In the genomic region with DNA sequence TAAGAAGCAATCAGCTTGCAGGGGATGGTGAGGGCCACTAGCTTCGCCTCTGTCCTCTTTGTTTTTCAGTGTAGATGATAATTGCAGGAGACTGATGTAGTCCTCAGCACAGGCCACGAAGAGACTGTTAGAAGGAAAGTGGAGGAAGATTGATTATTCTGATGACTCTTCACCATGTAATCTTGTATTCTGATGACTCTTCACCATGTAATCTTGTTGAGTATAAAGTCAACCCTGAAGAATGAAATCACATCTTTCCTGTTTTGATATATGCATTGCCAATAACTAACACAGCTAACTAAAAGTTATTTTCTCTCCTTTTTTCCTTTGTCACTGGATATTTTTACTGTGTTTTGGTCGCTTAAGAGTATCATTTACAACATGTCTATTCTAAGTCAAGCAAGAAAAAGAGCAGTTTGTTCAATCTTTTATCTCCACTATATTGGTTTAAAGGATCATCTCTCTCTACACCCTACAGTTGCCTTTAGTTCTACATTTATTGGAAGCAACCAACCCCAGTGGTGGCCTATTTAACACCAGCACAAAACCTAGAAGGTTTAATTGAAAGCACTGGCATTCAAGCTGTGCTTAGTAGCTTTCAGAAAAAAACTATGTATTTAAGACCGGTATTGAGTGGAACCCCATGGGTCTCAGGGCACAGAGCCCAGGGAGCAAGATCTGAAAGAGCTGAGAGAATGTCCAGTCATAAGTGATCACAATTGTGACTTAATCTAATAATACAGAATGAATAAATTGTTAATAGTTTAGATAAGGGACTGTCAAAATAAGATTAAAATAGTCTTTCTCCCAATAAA, we compare ENCODE assay signal across 15 cellular contexts.
DNase-seq lines count a peak whose midpoint lies in the region; ATAC-seq and TF ChIP-seq lines count a peak whose summit lies in the region.
"Had no signal": no experiment of that assay in that cellular context is flagged by ENCODE, and none has a peak within 500 bp of the region (broad histone marks: within the 10 kb centered on the region; RNA-seq: fewer than 3 reads in every experiment).

No MANE protein-coding gene starts in this region.

- H3K4me1 ChIP-seq in GM23248 (ENCODE audit: insufficient read depth) (peaks cover 77% of the 10 kb centered on the region), osteoblast (ENCODE audit: insufficient read depth, low read length) (peaks cover 53% of the 10 kb centered on the region)

- H3K36me3 ChIP-seq in GM23248 (ENCODE audit: low read depth) (no peaks in the 10 kb centered on the region), osteoblast (ENCODE audit: insufficient read depth, low read length) (no peaks in the 10 kb centered on the region)
- H3K36me3 ChIP-seq: heart left ventricle, transverse colon had no signal

- WGBS in GM23248 (ENCODE audit: low coverage in 1 of 2, low lambda C conversion rate in 2 of 2, missing lambda C conversion rate in 2 of 2), 2 experiments: 3 to 7% methylated on average over 4 of the region's 4 CpGs

- H3K4me2 ChIP-seq in GM23248 (ENCODE audit: unreplicated experiment): peak overlapping the region; percentile 49
- peak overlapping the region; percentile 68 for H3K4me2 ChIP-seq in osteoblast (ENCODE audit: insufficient read depth, low read length)

- H3K9me3 ChIP-seq in GM23248 (ENCODE audit: low read depth) (no peaks in the 10 kb centered on the region), osteoblast (ENCODE audit: low read depth, low read length) (no peaks in the 10 kb centered on the region)
- H3K9me3 ChIP-seq: heart left ventricle, transverse colon had no signal

- peak overlapping the region; percentile 21 for H2AFZ ChIP-seq in GM23248
- H2AFZ ChIP-seq in osteoblast (ENCODE audit: low read length): no peak overlapping the region

- H3K4me3 ChIP-seq in GM23248 (peak overlapping the region; percentile 34), osteoblast (ENCODE audit: insufficient read depth, low read length) (peak overlapping the region; percentile 18)
- H3K4me3 ChIP-seq: coronary artery, GM12878, heart left ventricle, transverse colon had no signal

- no peak overlapping the region for H3K9ac ChIP-seq in GM23248

- H4K20me1 ChIP-seq in GM23248 (ENCODE audit: insufficient read depth) (no peaks in the 10 kb centered on the region), osteoblast (ENCODE audit: insufficient read depth, low read length) (no peaks in the 10 kb centered on the region)

- ATAC-seq in HG03565 (IDR thresholded peaks at IDR 0.05; ENCODE audit: unreplicated experiment) (no peak), GM18517 (IDR thresholded peaks at IDR 0.05; ENCODE audit: unreplicated experiment) (no peak)
- ATAC-seq: GM12878, heart left ventricle had no signal

- H3K79me2 ChIP-seq in GM23248 (ENCODE audit: insufficient read depth) (no peaks in the 10 kb centered on the region), osteoblast (ENCODE audit: insufficient read depth, low read length) (no peaks in the 10 kb centered on the region)

- no peak for TF ChIP-seq CTCF in osteoblast (IDR thresholded peaks at IDR 0.05; ENCODE audit: extremely low read depth, low read depth, low read length)

- H3K9me2 ChIP-seq in GM23248 (ENCODE audit: insufficient read depth): no peaks in the 10 kb centered on the region

- peak; percentile 80 for DNase-seq in GM23248
- DNase-seq in NCI-H226: peak; percentile 47
- peak; percentile 20 for DNase-seq in dedifferentiated amniotic fluid mesenchymal stem cell (ENCODE audit: extremely low spot score)
- DNase-seq in osteoblast (ENCODE audit: insufficient read length, low spot score, missing footprints): peak; percentile 59
- DNase-seq in SW480 (ENCODE audit: low spot score): no peak
- no peak for DNase-seq in T-helper 1 cell
- DNase-seq: activated naive CD4-positive, alpha-beta T cell treated with anti-CD3 and anti-CD28 coated beads, Interleukin-2, amount 50 U/mL, for 16 hours; GOT3; heart left ventricle; NCI-H1105 treated with DMSO at 0.1 percent for 48 hours; transverse colon had no signal

- peak overlapping the region; percentile 60 for H3K27ac ChIP-seq in GM23248
- H3K27ac ChIP-seq in osteoblast (ENCODE audit: low read depth, low read length): peak overlapping the region; percentile 86
- H3K27ac ChIP-seq: coronary artery, heart left ventricle, transverse colon had no signal

- H3F3A ChIP-seq in GM23248 (ENCODE audit: insufficient read depth): peaks cover 51% of the 10 kb centered on the region

- in situ Hi-C loops in GM23248 (cut with MboI): no loop called here

- H3K27me3 ChIP-seq in GM23248 (replicated peaks; ENCODE audit: insufficient read depth) (no peaks in the 10 kb centered on the region), osteoblast (ENCODE audit: insufficient read depth, low read length) (no peaks in the 10 kb centered on the region)
- H3K27me3 ChIP-seq: heart left ventricle, transverse colon had no signal

Comparison
In these comparisons a context has a peak if more than half of its experiments do, and no peak if none do; other contexts are left out.
1. DNase-seq: peak in GM23248 (single experiment), NCI-H226 (single experiment), dedifferentiated amniotic fluid mesenchymal stem cell (single experiment) and osteoblast (single experiment); none in SW480 (single experiment) and T-helper 1 cell (0 of 5).